In the genomic region with DNA sequence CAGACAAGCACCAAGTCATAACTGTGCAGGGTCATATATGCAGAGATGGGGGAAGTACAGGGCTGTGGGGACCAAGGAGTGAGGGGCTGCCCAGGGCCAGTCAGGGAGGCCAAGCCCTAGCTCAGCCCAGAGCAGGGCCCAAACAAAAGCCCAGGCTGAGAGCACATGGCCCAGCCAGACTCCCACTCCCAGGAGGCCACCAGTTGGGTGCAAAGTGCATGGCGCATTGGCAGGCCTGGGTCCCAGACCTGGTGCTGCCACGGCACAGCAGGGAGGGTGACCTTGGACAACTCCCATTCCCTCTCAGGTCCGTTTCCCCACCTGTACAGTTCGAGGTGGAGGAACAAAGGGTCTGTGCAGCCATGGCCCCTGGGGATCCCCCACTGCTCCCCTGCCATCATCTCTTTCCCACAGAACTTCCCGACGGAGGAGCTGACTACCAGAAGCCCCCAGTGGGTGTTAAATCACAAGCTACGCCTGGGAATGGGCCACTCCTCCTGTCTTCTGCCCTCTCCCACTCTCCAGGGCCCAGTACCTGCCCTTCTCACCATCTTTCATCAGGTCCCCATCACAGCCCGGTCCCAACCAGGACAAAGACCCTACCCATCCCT, we compare ENCODE assay signal across 8 cellular contexts. TPM values are rescaled to one million over a fixed set of nuclear protein-coding genes. Genes with fewer than 3 reads are reported as not detected.
DNase-seq lines count a peak whose midpoint lies in the region; ATAC-seq and TF ChIP-seq lines count a peak whose summit lies in the region.

No MANE protein-coding gene starts in this region.

- H3K27ac ChIP-seq in cingulate gyrus (ENCODE audit: low read depth, low read length) (peak overlapping the region; percentile 72), uterus (peak overlapping the region; percentile 3 to 61)

- no peaks in the 10 kb centered on the region for H3K36me3 ChIP-seq in uterus

- ATAC-seq in GM19372 (IDR thresholded peaks at IDR 0.05; ENCODE audit: low read depth, unreplicated experiment), result peak; percentile 9

- peak overlapping the region; percentile 93 for H3K4me3 Mint-ChIP-seq in mesothelial cell of epicardium

- H3K4me3 ChIP-seq in uterus, result peak overlapping the region; percentile 37 to 51

- no peaks in the 10 kb centered on the region for H3K9me3 Mint-ChIP-seq in mesothelial cell of epicardium

- no peaks in the 10 kb centered on the region for H3K4me1 ChIP-seq in uterus

- H3K9me3 ChIP-seq in uterus, result no peaks in the 10 kb centered on the region

- peak overlapping the region; percentile 89 for H3K27ac Mint-ChIP-seq in mesothelial cell of epicardium

- H3K4me1 Mint-ChIP-seq in mesothelial cell of epicardium, result peaks cover 26% of the 10 kb centered on the region

- H3K27me3 Mint-ChIP-seq in mesothelial cell of epicardium (ENCODE audit: low read depth), result no peaks in the 10 kb centered on the region

- no peak for TF ChIP-seq POLR2A in uterus (IDR thresholded peaks at IDR 0.05)

- DNase-seq in NCI-H69 (lab: John Stamatoyannopoulos, UW) (peak; percentile 65), mesothelial cell of epicardium (ENCODE audit: low spot score in 2 of 2, unreplicated experiment in 2 of 2) (no peak), uterus (no peak), LoVo (ENCODE audit: low spot score) (no peak), NAMALWA (ENCODE audit: low spot score) (no peak)
- no peak for DNase-seq in stimulated activated naive CD4-positive, alpha-beta T cell (lab: John Stamatoyannopoulos, UW)

- TF ChIP-seq CTCF in mesothelial cell of epicardium (IDR thresholded peaks at IDR 0.05; ENCODE audit: unreplicated experiment) (no peak), uterus (IDR thresholded peaks at IDR 0.05) (no peak)

- peaks cover 9% of the 10 kb centered on the region for H3K36me3 Mint-ChIP-seq in mesothelial cell of epicardium

- no peaks in the 10 kb centered on the region for H3K27me3 ChIP-seq in uterus

- intact Hi-C loops in uterus (cut with DNase I; ENCODE audit: low total_unique reads), result no loop called here

RNA-seq across cellular contexts. Expression of gene NIPSNAP1, which starts 0.6 kb away (rescaled TPM):
- total RNA-seq in mesothelial cell of epicardium (134 to 138 TPM (median 137 TPM) in 3 replicates), uterus (10 to 100 TPM in 2 of 4 donors, 1 to 10 TPM in 2; 1.2 to 36.2 (median 15.5) TPM)

RNA-seq across cellular contexts. Expression of gene NF2, which starts 23.1 kb away (rescaled TPM):
- total RNA-seq in mesothelial cell of epicardium (41.8 to 42.1 TPM (median 42.0 TPM) in 3 replicates), uterus (10 to 100 TPM; 17.7 to 52.9 (median 33.8) TPM)

RNA-seq across cellular contexts. Expression of gene THOC5, which starts 26.7 kb away (rescaled TPM):
- total RNA-seq in mesothelial cell of epicardium (44.8 to 59.6 TPM (median 47.8 TPM) in 3 replicates), uterus (10 to 100 TPM in 3 of 4 donors, 1 to 10 TPM in 1; 8.5 to 59.1 (median 48.7) TPM)
